In genomic region chr6:149076355-149076734, GRCh38 we compare ENCODE assay signal across 1 cellular context.
A peak's percentile ranks its signal among the peaks of the same experiment; 100 is the strongest.
TF ChIP-seq lines count a peak whose summit lies in the region.

No MANE protein-coding gene starts in this region.

TF ChIP-seq in HEK293, 187 proteins besides CTCF, POLR2A, EP300 and RAD21 (continued from another document):
- TF ChIP-seq PRDM10 (tag by site-specific recombination; IDR thresholded peaks at IDR 0.05) (0 out of 2 replicates have a peak, but pooled peaks have one; percentile 1), ZNF350 (tag by site-specific recombination; IDR thresholded peaks at IDR 0.05) (peak; percentile 40; the same call in 1 of the 2 replicates), ZNF571 (tag by site-specific recombination; IDR thresholded peaks at IDR 0.05) (no peak), WT1 (tag by site-specific recombination; IDR thresholded peaks at IDR 0.05) (peak; percentile 9; the same call in 1 of the 2 replicates), ZNF843 (tag by site-specific recombination; IDR thresholded peaks at IDR 0.05) (0 out of 2 replicates have a peak, but pooled peaks have one; percentile 45), PRDM6 (tag by site-specific recombination; IDR thresholded peaks at IDR 0.05) (peak; percentile 89), KLF1 (tag by site-specific recombination; IDR thresholded peaks at IDR 0.05) (peak; percentile 55; the same call in 1 of the 2 replicates)
